Comparison of ENCODE assay signal across 11 cellular contexts in the genomic region with DNA sequence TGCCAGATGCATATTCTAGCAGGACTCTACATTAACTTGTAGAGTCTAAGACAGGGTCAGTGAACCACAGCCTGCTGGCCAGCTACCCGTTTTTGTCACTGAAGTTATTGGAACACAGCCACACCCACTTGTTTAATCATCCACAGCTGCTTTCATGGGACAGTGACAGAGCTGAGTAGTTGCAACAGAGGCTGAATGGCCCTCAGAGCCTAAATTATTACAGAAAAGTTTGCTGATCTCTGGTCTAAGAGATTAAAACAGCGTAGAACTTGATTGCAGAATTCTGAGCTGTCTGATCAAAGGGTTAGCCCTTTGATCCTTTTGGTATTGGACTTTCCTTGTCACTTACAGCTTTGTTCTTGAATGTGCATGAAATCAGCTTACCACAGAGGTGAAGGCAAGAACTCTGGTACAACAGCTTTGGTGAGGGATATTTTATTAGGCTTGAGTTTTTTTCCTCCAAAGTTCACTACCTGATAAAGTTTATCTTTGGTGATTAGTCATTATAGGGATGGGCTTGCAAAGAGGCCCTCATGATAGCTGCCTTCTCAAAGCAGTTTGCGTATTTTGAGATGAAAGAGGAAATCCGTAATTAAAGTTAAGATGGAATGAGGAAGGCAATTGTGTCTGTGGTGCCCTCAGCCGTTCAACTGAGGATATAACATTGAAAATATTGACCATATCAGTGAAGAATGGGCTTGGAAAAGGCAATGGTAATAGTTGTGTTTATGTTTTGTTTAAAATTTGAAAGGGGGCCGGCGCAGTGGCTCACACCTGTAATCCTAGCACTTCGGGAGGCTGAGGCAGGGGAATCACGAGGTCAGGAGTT. TPM values are rescaled to one million over a fixed set of nuclear protein-coding genes. Genes with fewer than 3 reads are reported as not detected.
A peak's percentile ranks its signal among the peaks of the same experiment; 100 is the strongest.
DNase-seq lines count a peak whose midpoint lies in the region; ATAC-seq and TF ChIP-seq lines count a peak whose summit lies in the region.
"Had no signal": no experiment of that assay in that cellular context is flagged by ENCODE, and none has a peak within 500 bp of the region (broad histone marks: within the 10 kb centered on the region; RNA-seq: fewer than 3 reads in every experiment).

No MANE protein-coding gene starts in this region.

- CTCF ChIA-PET in OCI-LY7 (lab: Charles Lee; ENCODE audit: unreplicated experiment) = no interaction called here

- no peaks in the 10 kb centered on the region for H4K20me1 ChIP-seq in OCI-LY7 (ENCODE audit: insufficient read depth, low read length)

- no peak overlapping the region for H2AFZ ChIP-seq in OCI-LY7 (ENCODE audit: low read length)

- POLR2A ChIA-PET in OCI-LY7 (lab: Charles Lee) = interaction anchor here (0.7 to 1.7 kb wide), 3 partner anchors 10 to 132 kb away, joined by 3 to 4 read pairs (median 4); no protein-coding TSS in a partner anchor

- peak overlapping the region; percentile 98 for H3K27ac ChIP-seq in 22Rv1
- H3K27ac ChIP-seq in OCI-LY7 (ENCODE audit: low read depth, low read length, poor library complexity, severe bottlenecking) = no peak overlapping the region
- H3K27ac ChIP-seq: SJSA1 had no signal

- peaks cover 51% of the 10 kb centered on the region; the same call in 1 of the 2 replicates for H3K36me3 ChIP-seq in OCI-LY7 (ENCODE audit: insufficient read depth, low read length)
- H3K36me3 ChIP-seq: SJSA1 had no signal

- no TSS peak for BruUV-seq in OCI-LY7 (replicated peaks; lab: Mats Ljungman, UMichigan)

- H3K9me3 Mint-ChIP-seq in mesothelial cell of epicardium = no peaks in the 10 kb centered on the region
- no peaks in the 10 kb centered on the region for H3K9me3 Mint-ChIP-seq in natural killer cell
- H3K9me3 Mint-ChIP-seq: CD14-positive monocyte had no signal

- H3K79me2 ChIP-seq in OCI-LY7 (ENCODE audit: insufficient read depth, low read depth, low read length) = no peaks in the 10 kb centered on the region

- H3K4me1 Mint-ChIP-seq in mesothelial cell of epicardium = peaks cover 12% of the 10 kb centered on the region
- no peaks in the 10 kb centered on the region for H3K4me1 Mint-ChIP-seq in natural killer cell
- H3K4me1 Mint-ChIP-seq: CD14-positive monocyte had no signal

- H3K4me1 ChIP-seq in OCI-LY7 (ENCODE audit: insufficient read depth, low read length, poor library complexity, severe bottlenecking) = no peaks in the 10 kb centered on the region
- H3K4me1 ChIP-seq: SJSA1 had no signal

- H3K27me3 Mint-ChIP-seq in mesothelial cell of epicardium (ENCODE audit: low read depth) (no peaks in the 10 kb centered on the region), natural killer cell (ENCODE audit: low read depth in 2 of 2) (no peaks in the 10 kb centered on the region)
- H3K27me3 Mint-ChIP-seq: activated naive CD8-positive, alpha-beta T cell had no signal

- H3K27ac Mint-ChIP-seq in mesothelial cell of epicardium (peak overlapping the region; percentile 23), natural killer cell (no peak overlapping the region)
- H3K27ac Mint-ChIP-seq: activated naive CD8-positive, alpha-beta T cell had no signal

- H3K36me3 Mint-ChIP-seq in mesothelial cell of epicardium (peaks cover 37% of the 10 kb centered on the region), natural killer cell (peaks cover 6% of the 10 kb centered on the region)

- no peaks in the 10 kb centered on the region for H3K9me3 ChIP-seq in OCI-LY7 (ENCODE audit: low read length)
- H3K9me3 ChIP-seq: SJSA1 had no signal

- no peak overlapping the region for H3K4me2 ChIP-seq in OCI-LY7 (ENCODE audit: low read length)

- H3K4me3 Mint-ChIP-seq in mesothelial cell of epicardium (no peak overlapping the region), natural killer cell (no peak overlapping the region)
- H3K4me3 Mint-ChIP-seq: activated naive CD8-positive, alpha-beta T cell; CD14-positive monocyte had no signal

- H3K4me3 ChIP-seq in epithelial cell of proximal tubule (ENCODE audit: low read depth, low read length) (no peak overlapping the region), OCI-LY7 (ENCODE audit: low read depth, low read length, poor library complexity, severe bottlenecking) (no peak overlapping the region)
- H3K4me3 ChIP-seq: SJSA1 had no signal

- intact Hi-C loops in natural killer cell (cut with micrococcal nuclease) (no loop called here), OCI-LY7 (cut with micrococcal nuclease; ENCODE audit: unreplicated experiment) (no loop called here)

- no peaks in the 10 kb centered on the region for H3K9me2 ChIP-seq in OCI-LY7 (ENCODE audit: insufficient read depth, low read length)

- no peak for ATAC-seq in GM18517 (IDR thresholded peaks at IDR 0.05; ENCODE audit: unreplicated experiment)
- ATAC-seq in natural killer cell = no peak

- DNase-seq in LoVo (ENCODE audit: low spot score) (peak; percentile 47), epithelial cell of proximal tubule (ENCODE audit: low read depth) (no peak), mesothelial cell of epicardium (ENCODE audit: low spot score in 2 of 2, unreplicated experiment in 2 of 2) (no peak), T1000 (lab: John Stamatoyannopoulos, UW) (no peak), natural killer cell (no peak), OCI-LY7 (ENCODE audit: low spot score) (no peak)

- TF ChIP-seq CTCF in 22Rv1 (IDR thresholded peaks at IDR 0.05) = peak; percentile 40
- TF ChIP-seq CTCF in epithelial cell of proximal tubule (conservative IDR thresholded peaks at IDR 0.05; ENCODE audit: low read depth, low read length) = peak; percentile 33
- no peak for TF ChIP-seq CTCF in mesothelial cell of epicardium (IDR thresholded peaks at IDR 0.05; ENCODE audit: unreplicated experiment)
- TF ChIP-seq CTCF in natural killer cell (IDR thresholded peaks at IDR 0.05) = no peak
- TF ChIP-seq CTCF in OCI-LY7 (conservative IDR thresholded peaks at IDR 0.05; ENCODE audit: low read length) = no peak

RNA-seq across cellular contexts. Expression of gene ALDH3A2, which starts 23.7 kb away (rescaled TPM):
- total RNA-seq in epithelial cell of proximal tubule = 27.5 and 30.9 TPM in 2 replicates
- 76.6 to 78.4 TPM (median 77.2 TPM) in 3 replicates for total RNA-seq in mesothelial cell of epicardium
- total RNA-seq in natural killer cell = 10 to 100 TPM; 25.3 to 33.7 (median 31.4) TPM
- 28.9 and 29.7 TPM in 2 replicates for total RNA-seq in OCI-LY7 (2014; rRNA removed; shearing (Covaris generic))
- 41.1 and 47.3 TPM in 2 replicates for total RNA-seq in OCI-LY7 (2022)

RNA-seq across cellular contexts. Expression of gene SLC47A2, which starts 44.2 kb away (rescaled TPM):
- total RNA-seq in epithelial cell of proximal tubule (not detected in 2 replicates), mesothelial cell of epicardium (not detected in 3 replicates), natural killer cell (not detected), OCI-LY7 (2022) (not detected in 2 replicates)
- total RNA-seq in OCI-LY7 (2014; rRNA removed; shearing (Covaris generic)) = not detected in 2 replicates
- total RNA-seq: SJSA1 had no signal

Comparison
In these comparisons a context has a peak if more than half of its experiments do, and no peak if none do; other contexts are left out.
1. CTCF ChIP-seq: peak in 22Rv1 (single experiment) and epithelial cell of proximal tubule (single experiment); none in mesothelial cell of epicardium (single experiment), natural killer cell (single experiment) and OCI-LY7 (single experiment).